ENCODE assay signal across 9 cellular contexts in the genomic region with DNA sequence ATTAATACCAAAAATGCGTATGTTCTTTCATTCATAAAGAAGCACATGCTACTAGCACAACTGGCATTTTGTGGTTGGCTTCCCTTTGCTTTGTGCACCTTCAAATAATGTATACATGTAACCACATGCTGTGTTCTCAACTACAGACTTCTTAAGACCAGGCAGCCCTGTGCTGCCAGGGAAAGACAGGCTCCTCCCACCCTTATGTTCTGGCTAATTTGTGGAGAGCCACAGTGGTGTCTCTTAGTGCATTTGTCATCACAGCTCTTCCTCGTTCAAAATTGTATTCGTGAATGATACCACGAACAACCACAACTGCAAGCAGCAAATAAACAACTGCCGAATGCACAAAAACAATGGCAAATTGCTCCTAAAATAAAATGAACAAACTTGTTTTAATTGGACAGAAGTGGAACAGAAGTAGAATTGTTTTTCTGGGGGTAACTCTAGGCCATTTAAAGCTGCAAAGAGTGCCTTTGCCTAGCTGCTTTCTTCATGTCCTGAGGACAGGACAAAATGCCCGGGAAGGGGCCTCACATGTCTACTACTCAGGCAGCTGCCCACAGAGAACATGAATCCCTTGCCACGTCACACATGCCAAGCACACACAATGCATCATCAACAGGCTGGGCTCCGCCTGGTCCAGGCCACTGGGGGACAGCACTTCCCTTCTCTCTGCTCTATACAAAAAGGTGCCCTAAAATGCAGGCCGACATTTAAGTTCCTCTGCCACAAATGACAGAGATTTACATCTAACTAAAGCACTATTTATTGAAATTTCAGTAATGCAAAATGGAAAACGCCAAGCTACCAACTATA. TPM values are rescaled to one million over a fixed set of nuclear protein-coding genes. Genes with fewer than 3 reads are reported as not detected.
DNase-seq lines count a peak whose midpoint lies in the region; ATAC-seq lines count a peak whose summit lies in the region.
"Had no signal": no experiment of that assay in that cellular context is flagged by ENCODE, and none has a peak within 500 bp of the region (broad histone marks: within the 10 kb centered on the region; RNA-seq: fewer than 3 reads in every experiment).

No MANE protein-coding gene starts in this region.

- H2AFZ ChIP-seq in mesenchymal stem cell (ENCODE audit: low read depth, low read length), result no peak overlapping the region

- no peaks in the 10 kb centered on the region for H3K9me3 ChIP-seq in mesenchymal stem cell (ENCODE audit: control insufficient read depth, low read length)
- H3K9me3 ChIP-seq: transverse colon had no signal

- no peak overlapping the region for H4K91ac ChIP-seq in mesenchymal stem cell (ENCODE audit: low read length)

- peaks cover 10% of the 10 kb centered on the region for H3K4me1 ChIP-seq in mesenchymal stem cell (ENCODE audit: control insufficient read depth, insufficient read depth, low read depth, low read length)

- peak overlapping the region; percentile 79 for H4K8ac ChIP-seq in mesenchymal stem cell (ENCODE audit: low read length)

- H3K9ac ChIP-seq in mesenchymal stem cell (ENCODE audit: low read length), result no peak overlapping the region

- no peak overlapping the region for H3K23ac ChIP-seq in mesenchymal stem cell (ENCODE audit: low read length in 2 of 2)

- peak; percentile 72 for DNase-seq in D341Med (ENCODE audit: low spot score)
- peak; percentile 85 for DNase-seq in NCI-H1694 treated with DMSO at 0.1 percent for 48 hours (lab: John Stamatoyannopoulos, UW)
- DNase-seq in anterior cingulate cortex (lab: John Stamatoyannopoulos, UW), result peak in 39 of 58 donors; percentile 11 to 80 (median 51)
- DNase-seq in mesenchymal stem cell, result peak; percentile 47
- DNase-seq in NCI-H2196 treated with DMSO at 0.1 percent for 48 hours (lab: John Stamatoyannopoulos, UW; ENCODE audit: unreplicated experiment), result no peak
- DNase-seq in glomerular visceral epithelial cell (ENCODE audit: extremely low spot score), result no peak
- DNase-seq in NCI-H1436 treated with DMSO at 0.1 percent for 48 hours (lab: John Stamatoyannopoulos, UW), result no peak
- DNase-seq: transverse colon had no signal

- no peak for ATAC-seq in HG03175 (IDR thresholded peaks at IDR 0.05; ENCODE audit: unreplicated experiment)

- H3K4ac ChIP-seq in mesenchymal stem cell (ENCODE audit: low read depth in 1 of 2, low read length in 2 of 2), result no peak overlapping the region

- no peak overlapping the region for H3K27ac ChIP-seq in mesenchymal stem cell (ENCODE audit: low read length, poor library complexity, severe bottlenecking)
- H3K27ac ChIP-seq: transverse colon had no signal

- 71% methylated on average over 9 of the region's 10 CpGs for WGBS in mesenchymal stem cell

- no peak overlapping the region for H3K4me3 ChIP-seq in mesenchymal stem cell (ENCODE audit: insufficient read depth in 1 of 2, low read depth in 1 of 2, low read length in 2 of 2)
- H3K4me3 ChIP-seq: transverse colon had no signal

- H2AK5ac ChIP-seq in mesenchymal stem cell (ENCODE audit: low read length, severe bottlenecking), result no peak overlapping the region

- peak overlapping the region in 1 of 2 experiments; percentile 70 for H3K18ac ChIP-seq in mesenchymal stem cell (ENCODE audit: low read depth in 1 of 2, low read length in 2 of 2)

- no peak overlapping the region for H3K14ac ChIP-seq in mesenchymal stem cell (ENCODE audit: low read length in 2 of 2)

- H2BK15ac ChIP-seq in mesenchymal stem cell (ENCODE audit: low read depth, poor library complexity, severe bottlenecking), result no peak overlapping the region

- H2BK120ac ChIP-seq in mesenchymal stem cell (ENCODE audit: low read depth, low read length), result no peak overlapping the region

- H2BK12ac ChIP-seq in mesenchymal stem cell (ENCODE audit: low read length in 2 of 2), result no peak overlapping the region

- no peak overlapping the region for H3K4me2 ChIP-seq in mesenchymal stem cell (ENCODE audit: low read length, poor library complexity, severe bottlenecking)

- peaks cover 35% of the 10 kb centered on the region for H3K79me1 ChIP-seq in mesenchymal stem cell (replicated peaks; ENCODE audit: low read length, poor library complexity, severe bottlenecking)

- peaks cover 7 to 9% of the 10 kb centered on the region in 2 experiments for H3K36me3 ChIP-seq in mesenchymal stem cell (ENCODE audit: control insufficient read depth in 1 of 2, insufficient read depth in 2 of 2, low read depth in 1 of 2, low read length in 2 of 2)
- H3K36me3 ChIP-seq: transverse colon had no signal

- H2BK5ac ChIP-seq in mesenchymal stem cell (ENCODE audit: low read depth, low read length, poor library complexity, severe bottlenecking), result no peak overlapping the region

- H3K27me3 ChIP-seq in mesenchymal stem cell (ENCODE audit: control insufficient read depth in 1 of 2, insufficient read depth in 1 of 2, low read length in 2 of 2), result no peaks in the 10 kb centered on the region
- H3K27me3 ChIP-seq: transverse colon had no signal

RNA-seq across cellular contexts. Expression of a gene that starts 21.7 kb away (rescaled TPM):
- 3.5 TPM for polyA plus RNA-seq in mesenchymal stem cell (2013, experiment 1 of 2)
- polyA plus RNA-seq in mesenchymal stem cell (2013, experiment 2 of 2), result 3.5 TPM

Comparison
In these comparisons a context has a peak if more than half of its experiments do, and no peak if none do; other contexts are left out.
1. DNase-seq: peak in D341Med (single experiment), NCI-H1694 treated with DMSO at 0.1 percent for 48 hours (single experiment), anterior cingulate cortex (39 of 58) and mesenchymal stem cell (single experiment); none in NCI-H2196 treated with DMSO at 0.1 percent for 48 hours (single experiment), glomerular visceral epithelial cell (single experiment) and NCI-H1436 treated with DMSO at 0.1 percent for 48 hours (single experiment).